Comparison of ENCODE assay signal across 35 cellular contexts in genomic region chr1:87922885-87923284, GRCh38.
"Had no signal": no experiment of that assay in that cellular context is flagged by ENCODE, and none has a peak within 500 bp of the region (broad histone marks: within the 10 kb centered on the region; RNA-seq: fewer than 3 reads in every experiment).

No MANE protein-coding gene starts in this region.

- H3K4me3 ChIP-seq: MG63 had no signal

- H3K36me3 ChIP-seq: MG63 had no signal

- H3K27me3 ChIP-seq: MG63 had no signal

- DNase-seq: Karpas-422, Kasumi-1, MG63, MM.1S, MV-4-11, NCI-H1048, NCI-H1092, NCI-H1092 treated with DMSO at 0.1 percent for 48 hours, NCI-H1105, NCI-H1105 treated with DMSO at 0.1 percent for 48 hours, NCI-H1417, NCI-H1417 treated with DMSO at 0.1 percent for 48 hours, NCI-H1436, NCI-H1436 treated with DMSO at 0.1 percent for 48 hours, NCI-H146, NCI-H1694, NCI-H1694 treated with DMSO at 0.1 percent for 48 hours, NCI-H187, NCI-H187 treated with DMSO at 0.1 percent for 48 hours, NCI-H1930, NCI-H2029, NCI-H2029 treated with DMSO at 0.1 percent for 48 hours, NCI-H2081, NCI-H2081 treated with DMSO at 0.1 percent for 48 hours, NCI-H2107, NCI-H2171, NCI-H2171 treated with DMSO at 0.1 percent for 48 hours, NCI-H2227 treated with DMSO at 0.1 percent for 48 hours, NCI-H226, NCI-H345, NCI-H446, NCI-H446 treated with DMSO at 0.1 percent for 48 hours, NCI-H510A, NCI-H510A treated with DMSO at 0.1 percent for 48 hours, NCI-H524 had no signal

- H3K9me3 ChIP-seq: MG63 had no signal
